Comparison of ENCODE assay signal across 11 cellular contexts in the genomic region with DNA sequence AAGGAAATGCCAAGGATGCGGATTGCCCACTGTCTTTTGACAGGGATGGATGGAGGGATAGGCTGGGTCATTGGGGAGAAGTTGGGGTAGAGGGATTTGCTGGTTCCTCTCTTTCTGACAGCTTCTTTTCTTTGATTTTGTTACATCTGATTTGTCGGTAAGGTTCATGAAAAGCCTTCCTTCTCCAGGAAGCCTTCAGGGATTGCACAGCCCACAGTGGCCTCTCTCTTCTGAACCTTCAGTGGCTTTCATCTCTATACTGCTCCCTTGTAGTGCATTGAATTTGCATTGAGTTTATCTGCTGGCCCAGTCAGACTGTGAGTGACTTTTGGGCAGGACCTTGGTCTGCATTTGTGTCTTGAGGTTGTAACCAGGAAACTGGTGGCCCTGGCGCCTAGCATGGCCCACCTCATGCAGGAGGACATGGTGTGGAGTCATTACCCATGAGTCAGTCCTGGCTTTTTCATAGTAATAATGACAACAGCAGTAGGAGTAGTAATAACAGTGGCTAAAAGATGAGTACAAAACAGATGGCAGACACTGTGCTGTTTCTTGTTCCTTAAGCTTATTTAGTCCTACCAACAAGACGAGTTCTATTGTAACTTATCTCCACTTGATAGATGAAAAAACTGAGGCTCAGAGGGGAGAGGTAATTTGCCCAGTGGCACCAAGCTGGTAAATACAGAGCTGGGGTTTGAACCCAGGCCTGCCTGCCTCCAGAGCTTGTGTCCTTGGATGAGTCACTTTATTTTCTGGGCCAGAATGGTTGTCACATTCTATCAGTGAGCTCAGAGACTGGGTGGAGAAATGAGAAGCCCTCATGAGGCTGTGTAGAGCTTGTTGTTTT. TPM values are rescaled to one million over a fixed set of nuclear protein-coding genes. Genes with fewer than 3 reads are reported as not detected.
A peak's percentile ranks its signal among the peaks of the same experiment; 100 is the strongest.
DNase-seq lines count a peak whose midpoint lies in the region; ATAC-seq, FAIRE-seq and TF ChIP-seq lines count a peak whose summit lies in the region.
"Had no signal": no experiment of that assay in that cellular context is flagged by ENCODE, and none has a peak within 500 bp of the region (broad histone marks: within the 10 kb centered on the region; RNA-seq: fewer than 3 reads in every experiment).

No MANE protein-coding gene starts in this region.

- H3K9me1 ChIP-seq in K562 (ENCODE audit: control insufficient read depth, insufficient read depth, low read length) = no peaks in the 10 kb centered on the region

- no peak for TF ChIP-seq RAD21 in K562 (CRISPR knock-in tag; conservative IDR thresholded peaks at IDR 0.05 in 1 of 2, IDR thresholded peaks at IDR 0.05 in 1 of 2)

- no TSS peak for BruUV-seq in K562 (replicated peaks; lab: Mats Ljungman, UMichigan)

- intact Hi-C loops in K562 (cut with micrococcal nuclease) = no loop called here

- H3K36me3 ChIP-seq in K562 (ENCODE audit: control insufficient read depth, insufficient read depth, low read length) (no peaks in the 10 kb centered on the region), muscle layer of colon (ENCODE audit: insufficient read depth, low read length) (no peaks in the 10 kb centered on the region)
- H3K36me3 ChIP-seq: HAP-1 had no signal

- no peak overlapping the region for H3K9ac ChIP-seq in K562 (ENCODE audit: insufficient read depth in 1 of 2, low read depth in 2 of 2, low read length in 2 of 2)
- no peak overlapping the region for H3K9ac ChIP-seq in muscle layer of colon (ENCODE audit: low read length)

- FAIRE-seq in K562 (lab: Jason Lieb, UNC) = no peak
- FAIRE-seq: endometrium had no signal

- WGBS in K562 (ENCODE audit: insufficient coverage, low coverage, missing lambda C conversion rate) = 71% methylated on average over 4 of the region's 4 CpGs

- peak; percentile 66 for DNase-seq in AG08395 (ENCODE audit: low spot score)
- DNase-seq in HK-2 (ENCODE audit: unreplicated experiment) = peak; percentile 22
- no peak for DNase-seq in K562 (ENCODE audit: extremely low read depth in 1 of 4, low spot score in 3 of 4)
- no peak for DNase-seq in ureter (ENCODE audit: low spot score)
- DNase-seq: NCI-H1694 had no signal

- ATAC-seq in K562 = 0 out of 3 replicates have a peak, but pooled peaks have one; percentile 41
- ATAC-seq in GM19324 (IDR thresholded peaks at IDR 0.05; ENCODE audit: low FRiP score, unreplicated experiment) = no peak
- no peak for ATAC-seq in GM21723 (IDR thresholded peaks at IDR 0.05; ENCODE audit: unreplicated experiment)
- no peak for ATAC-seq in HG03378 (IDR thresholded peaks at IDR 0.05; ENCODE audit: unreplicated experiment)

- TF ChIP-seq POLR2A in K562 (conservative IDR thresholded peaks at IDR 0.05) = no peak

- H3K27me3 ChIP-seq in K562 (ENCODE audit: control insufficient read depth in 2 of 2, insufficient read depth in 2 of 2, low read length in 2 of 2) (no peaks in the 10 kb centered on the region), muscle layer of colon (ENCODE audit: control insufficient read depth in 1 of 2, insufficient read depth in 2 of 2, low read length in 2 of 2) (no peaks in the 10 kb centered on the region)

- H3K4me1 ChIP-seq in K562 (replicated peaks in 1 of 2; ENCODE audit: control insufficient read depth in 2 of 2, insufficient read depth in 2 of 2, low read length in 2 of 2) (peaks cover 0 to 17% of the 10 kb centered on the region in 2 experiments; a peak in 2 of 5 replicates), muscle layer of colon (ENCODE audit: insufficient read depth, low read length) (peaks cover 57% of the 10 kb centered on the region)

- H3K79me2 ChIP-seq in K562 (ENCODE audit: control insufficient read depth, insufficient read depth, low read length) = peaks cover 35% of the 10 kb centered on the region

- no peak for TF ChIP-seq EP300 in K562 (IDR thresholded peaks at IDR 0.05; ENCODE audit: low read length)

- peaks cover 5% of the 10 kb centered on the region; the same call in 1 of the 2 replicates for H4K20me1 ChIP-seq in K562 (replicated peaks; ENCODE audit: control insufficient read depth, insufficient read depth, low read length)

- in situ Hi-C loops in K562 (cut with MboI) = no loop called here

- H3K4me3 ChIP-seq in K562 (no peak overlapping the region), muscle layer of colon (ENCODE audit: low read depth in 1 of 2, low read length in 2 of 2) (peak overlapping the region in 1 of 2 donors; percentile 49)
- H3K4me3 ChIP-seq: HAP-1 had no signal

- CTCF ChIA-PET in K562 (lab: Yijun Ruan, JAX; ENCODE audit: low intra/inter-chr PET ratio) = no interaction called here

- TF ChIP-seq CTCF in K562 (IDR thresholded peaks at IDR 0.05 in 2 of 3, conservative IDR thresholded peaks at IDR 0.05 in 1 of 3; ENCODE audit: insufficient read depth in 2 of 3, low read depth in 1 of 3, low read length in 3 of 3) = no peak

- H3K4me2 ChIP-seq in K562 (ENCODE audit: insufficient read depth, low read length) = no peak overlapping the region

- H2AFZ ChIP-seq in K562 (ENCODE audit: low read depth, low read length) = no peak overlapping the region

- H3K27ac ChIP-seq in K562 (ENCODE audit: extremely low read depth, low read depth, low read length) (no peak overlapping the region; the same call in 2 of the 3 replicates), muscle layer of colon (ENCODE audit: low read depth, low read length) (peak overlapping the region; percentile 54)

- POLR2A ChIA-PET in K562 (lab: Yijun Ruan, JAX) = interaction anchor here (0.6 kb wide), 1 partner anchor 159 kb away, joined by 3 read pairs; no protein-coding TSS in a partner anchor

- H3K9me3 ChIP-seq in K562 (replicated peaks; ENCODE audit: control insufficient read depth, insufficient read depth, low read depth, low read length) (no peaks in the 10 kb centered on the region), muscle layer of colon (ENCODE audit: low read length) (no peaks in the 10 kb centered on the region)
- H3K9me3 ChIP-seq: HAP-1 had no signal

TF ChIP-seq in K562, 482 proteins besides CTCF, POLR2A, EP300 and RAD21 (continues in another document):
- TF ChIP-seq SRSF7 (optimal IDR thresholded peaks at IDR 0.05; ENCODE audit: low read depth, low read length) = no peak
- peak; percentile 32; the same call in 1 of the 2 replicates for TF ChIP-seq FOSL1 (tag; conservative IDR thresholded peaks at IDR 0.05)
- TF ChIP-seq SMARCA5 (IDR thresholded peaks at IDR 0.05) = 0 out of 2 replicates have a peak, but pooled peaks have one; percentile 53
- TF ChIP-seq KDM1A (IDR thresholded peaks at IDR 0.05) = 0 out of 4 replicates have a peak, but pooled peaks of 1 of the 2 experiments have one; percentile 12
- no peak for TF ChIP-seq CBFB (CRISPR knock-in tag; IDR thresholded peaks at IDR 0.05)
- TF ChIP-seq ERF (CRISPR knock-in tag; IDR thresholded peaks at IDR 0.05) = no peak
- no peak for TF ChIP-seq NFE2 (IDR thresholded peaks at IDR 0.05; ENCODE audit: low read depth)
- TF ChIP-seq ZNF436 (CRISPR knock-in tag; IDR thresholded peaks at IDR 0.05) = 0 out of 2 replicates have a peak, but pooled peaks have one; percentile 5
- TF ChIP-seq, protein P1, sequence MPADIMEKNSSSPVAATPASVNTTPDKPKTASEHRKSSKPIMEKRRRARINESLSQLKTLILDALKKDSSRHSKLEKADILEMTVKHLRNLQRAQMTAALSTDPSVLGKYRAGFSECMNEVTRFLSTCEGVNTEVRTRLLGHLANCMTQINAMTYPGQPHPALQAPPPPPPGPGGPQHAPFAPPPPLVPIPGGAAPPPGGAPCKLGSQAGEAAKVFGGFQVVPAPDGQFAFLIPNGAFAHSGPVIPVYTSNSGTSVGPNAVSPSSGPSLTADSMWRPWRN (IDR thresholded peaks at IDR 0.05; ENCODE audit: low read depth) = no peak
- peak; percentile 97 for TF ChIP-seq ZFP36 (IDR thresholded peaks at IDR 0.05; ENCODE audit: low read depth, low read length, partially characterized antibody)
- peak; percentile 60 for TF ChIP-seq RBM25 (IDR thresholded peaks at IDR 0.05; ENCODE audit: low read depth, low read length, severe bottlenecking)
- no peak for TF ChIP-seq RBM22 (IDR thresholded peaks at IDR 0.05; ENCODE audit: low read depth, low read length, poor library complexity, severe bottlenecking)
- TF ChIP-seq, protein P2, sequence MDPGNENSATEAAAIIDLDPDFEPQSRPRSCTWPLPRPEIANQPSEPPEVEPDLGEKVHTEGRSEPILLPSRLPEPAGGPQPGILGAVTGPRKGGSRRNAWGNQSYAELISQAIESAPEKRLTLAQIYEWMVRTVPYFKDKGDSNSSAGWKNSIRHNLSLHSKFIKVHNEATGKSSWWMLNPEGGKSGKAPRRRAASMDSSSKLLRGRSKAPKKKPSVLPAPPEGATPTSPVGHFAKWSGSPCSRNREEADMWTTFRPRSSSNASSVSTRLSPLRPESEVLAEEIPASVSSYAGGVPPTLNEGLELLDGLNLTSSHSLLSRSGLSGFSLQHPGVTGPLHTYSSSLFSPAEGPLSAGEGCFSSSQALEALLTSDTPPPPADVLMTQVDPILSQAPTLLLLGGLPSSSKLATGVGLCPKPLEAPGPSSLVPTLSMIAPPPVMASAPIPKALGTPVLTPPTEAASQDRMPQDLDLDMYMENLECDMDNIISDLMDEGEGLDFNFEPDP (CRISPR knock-in tag; IDR thresholded peaks at IDR 0.05) = no peak

RNA-seq across cellular contexts. Expression of a gene that starts 28.4 kb away (rescaled TPM):
- 54.6 and 73.2 TPM in 2 replicates for total RNA-seq in K562 (2011; cell fraction: chromatin; rRNA removed; ENCODE audit: low replicate concordance)
- 34.3 and 36.4 TPM in 2 replicates for total RNA-seq in K562 (2011; cell fraction: nucleolus; rRNA removed)
- total RNA-seq in K562 (2011; cell fraction: nucleoplasm; rRNA removed) = 49.6 and 69.7 TPM in 2 replicates
- total RNA-seq in K562 (2014; rRNA removed) = 11.3 and 14.5 TPM in 2 replicates
- 1.7 and 2.5 TPM in 2 replicates for total RNA-seq in K562 (2014; rRNA removed; fragmentation: Illumina TruSeq; extraction: Trizol)
- 3.7 and 4.1 TPM in 2 replicates for total RNA-seq in K562 (2015; rRNA removed; fragmentation: Illumina TruSeq; extraction: Trizol)
- total RNA-seq in K562 (2021) = 14.2 and 15.5 TPM in 2 replicates
- polyA plus RNA-seq in K562 (2011; rRNA removed) = 5.3 and 9.2 TPM in 2 replicates
- 4.6 and 10.2 TPM in 2 replicates for polyA plus RNA-seq in K562 (2011; cell fraction: cytosol; rRNA removed)
- 10.8 and 14.0 TPM in 2 replicates for polyA plus RNA-seq in K562 (2011; cell fraction: nucleus; rRNA removed)
- polyA plus RNA-seq in K562 (2012) = 7.4 and 21.2 TPM in 2 replicates
- polyA plus RNA-seq in K562 (2014; fragmentation: Illumina TruSeq; extraction: Trizol) = 1.1 and 1.4 TPM in 2 replicates
- under 1 TPM; 0.10 to 0.13 TPM for polyA plus RNA-seq in K562 (2014; fragmentation: Nextera tagmentation; extraction: Ambion mirVana)
- polyA plus RNA-seq in K562 (2014; rRNA removed) = 4.6 and 6.9 TPM in 2 replicates
- 7.7 and 9.1 TPM in 2 replicates for polyA minus RNA-seq in K562 (2011; rRNA and poly(A)+ RNA removed)
- polyA minus RNA-seq in K562 (2011; cell fraction: cytosol; rRNA and poly(A)+ RNA removed) = 12.8 and 25.8 TPM in 2 replicates
- polyA minus RNA-seq in K562 (2011; cell fraction: nucleus; rRNA and poly(A)+ RNA removed) = 13.9 and 32.1 TPM in 2 replicates
- 17.4 TPM for total RNA-seq in ureter

Comparison
In these comparisons a context has a peak if more than half of its experiments do, and no peak if none do; other contexts are left out.
1. DNase-seq: peak in AG08395 (single experiment) and HK-2 (single experiment); none in K562 (0 of 4) and ureter (single experiment).